In the genomic region with DNA sequence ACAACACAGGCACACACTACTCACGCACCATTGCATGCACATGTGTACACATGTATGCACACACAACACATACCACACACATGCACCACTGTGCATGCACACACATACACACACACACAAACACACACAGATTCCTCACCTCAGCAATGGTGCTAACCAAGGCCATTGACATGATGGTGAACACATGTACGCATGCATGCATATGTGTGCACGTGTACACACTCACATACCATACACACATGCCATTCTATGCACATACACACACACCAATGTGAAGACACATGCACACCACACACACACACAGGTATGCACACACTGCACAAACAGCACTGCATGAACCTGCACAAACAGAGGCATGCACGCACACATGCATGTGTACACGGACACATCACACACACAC, we compare ENCODE assay signal across 25 cellular contexts.
"Had no signal": no experiment of that assay in that cellular context is flagged by ENCODE, and none has a peak within 500 bp of the region (broad histone marks: within the 10 kb centered on the region; RNA-seq: fewer than 3 reads in every experiment).

No MANE protein-coding gene starts in this region.

- H3K4me1 ChIP-seq: esophagus squamous epithelium, gastroesophageal sphincter, left ventricle myocardium inferior, lower lobe of right lung, psoas muscle, sigmoid colon, stomach, vagina had no signal

- H2AFZ ChIP-seq: hepatocyte had no signal

- H3K9me3 ChIP-seq: gastroesophageal sphincter, left ventricle myocardium inferior, lower lobe of right lung, neutrophil, psoas muscle, sigmoid colon, thoracic aorta, vagina had no signal

- H3K27ac ChIP-seq: esophagus squamous epithelium, gastroesophageal sphincter, hepatocyte, left ventricle myocardium inferior, lower lobe of right lung, neutrophil, psoas muscle, sigmoid colon, skin epidermis, stomach, thoracic aorta, vagina had no signal

- H3K9me3 Mint-ChIP-seq: nephron progenitor cell, type B pancreatic cell had no signal

- H3K4me1 Mint-ChIP-seq: naive B cell had no signal

- H3K4me3 ChIP-seq: esophagus squamous epithelium, gastroesophageal sphincter, hepatocyte, left ventricle myocardium inferior, lower lobe of right lung, psoas muscle, sigmoid colon, skin epidermis, stomach, thoracic aorta, vagina had no signal

- H3K36me3 Mint-ChIP-seq: memory B cell, naive B cell, type B pancreatic cell had no signal

- H3K27ac Mint-ChIP-seq: effector memory CD8-positive, alpha-beta T cell; memory B cell; naive B cell; nephron progenitor cell; type B pancreatic cell had no signal

- DNase-seq: effector memory CD8-positive, alpha-beta T cell; esophagus squamous epithelium; foreskin fibroblast; kidney; left cardiac atrium; left ventricle myocardium inferior; lower lobe of right lung; naive B cell; nephron progenitor cell; psoas muscle; retina; sigmoid colon; stimulated activated CD4-positive, alpha-beta T cell treated with anti-CD3 and anti-CD28 coated beads, Interleukin-2, amount 100 ng/mL, for 24 hours; stimulated activated CD4-positive, alpha-beta T cell treated with anti-CD3 and anti-CD28 coated beads, Interleukin-4, amount 100 ng/mL, for 4 hours; stimulated activated naive CD4-positive, alpha-beta T cell; stomach; substantia nigra had no signal

- H3K79me2 ChIP-seq: hepatocyte had no signal

- H3K4me3 Mint-ChIP-seq: effector memory CD8-positive, alpha-beta T cell; memory B cell; naive B cell; nephron progenitor cell; type B pancreatic cell had no signal

- H3K36me3 ChIP-seq: esophagus squamous epithelium, gastroesophageal sphincter, left ventricle myocardium inferior, lower lobe of right lung, neutrophil, sigmoid colon, stomach, thoracic aorta, vagina had no signal

- H3K4me2 ChIP-seq: hepatocyte had no signal

- ATAC-seq: effector memory CD8-positive, alpha-beta T cell; gastroesophageal sphincter; left cardiac atrium; lower lobe of right lung; psoas muscle had no signal

- H3K27me3 Mint-ChIP-seq: effector memory CD8-positive, alpha-beta T cell; naive B cell; type B pancreatic cell had no signal

- H3K27me3 ChIP-seq: esophagus squamous epithelium, gastroesophageal sphincter, hepatocyte, neutrophil, sigmoid colon, stomach, vagina had no signal
